13 cellular contexts compared by ENCODE assay signal in the genomic region with DNA sequence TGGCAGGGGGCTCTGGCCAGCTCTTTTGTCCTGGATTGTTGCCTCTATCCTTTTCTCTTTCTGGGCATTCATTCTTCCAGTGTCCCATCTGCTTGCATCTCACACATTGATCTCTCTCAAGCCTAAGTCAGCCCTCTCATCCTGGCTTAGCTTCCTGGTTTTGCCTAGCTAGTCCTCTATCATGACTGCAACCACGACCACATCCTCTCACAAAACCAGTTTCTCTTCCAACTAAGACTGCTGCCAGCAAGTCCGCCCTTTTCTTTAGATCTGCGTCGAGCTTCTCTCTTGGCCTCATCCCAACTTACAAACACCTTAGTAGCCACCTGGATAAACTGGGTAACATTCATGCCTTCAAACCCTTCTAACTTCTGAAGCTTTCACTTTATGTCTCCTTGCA.
DNase-seq lines count a peak whose midpoint lies in the region; ATAC-seq and TF ChIP-seq lines count a peak whose summit lies in the region.
"Had no signal": no experiment of that assay in that cellular context is flagged by ENCODE, and none has a peak within 500 bp of the region (broad histone marks: within the 10 kb centered on the region; RNA-seq: fewer than 3 reads in every experiment).

No MANE protein-coding gene starts in this region.

- ATAC-seq in GM21786 (IDR thresholded peaks at IDR 0.05; ENCODE audit: unreplicated experiment) (peak; percentile 69), psoas muscle (no peak), GM21381 (IDR thresholded peaks at IDR 0.05; ENCODE audit: unreplicated experiment) (no peak)
- ATAC-seq: activated T-helper 17 cell treated with anti-CD3 and anti-CD28 coated beads, Interleukin-2, amount 50 U/mL, for 72 hours; HCT116; T-helper 17 cell had no signal

- no peak overlapping the region for H3K4me2 ChIP-seq in trophoblast cell (ENCODE audit: low read length)

- BruUV-seq in MCF 10A (replicated peaks; lab: Mats Ljungman, UMichigan): no TSS peak

- H3K79me2 ChIP-seq in trophoblast cell (ENCODE audit: control insufficient read depth, insufficient read depth, low read length, poor library complexity): no peaks in the 10 kb centered on the region

- H3K9me3 ChIP-seq in trophoblast cell (ENCODE audit: insufficient read depth, low read depth, low read length): no peaks in the 10 kb centered on the region
- no peaks in the 10 kb centered on the region for H3K9me3 ChIP-seq in psoas muscle

- H3K4me1 Mint-ChIP-seq in activated CD4-positive, alpha-beta memory T cell treated with anti-CD3 and anti-CD28 coated beads, Interleukin-2, amount 10 ng/mL, durations not matched to agents 7 days and 5 days: peaks cover 7% of the 10 kb centered on the region
- H3K4me1 Mint-ChIP-seq in activated CD4-positive, alpha-beta memory T cell treated with anti-CD3 and anti-CD28 coated beads for 36 hours (ENCODE audit: low read depth): no peaks in the 10 kb centered on the region
- peaks cover 13% of the 10 kb centered on the region for H3K4me1 Mint-ChIP-seq in MCF 10A (ENCODE audit: insufficient read depth, unreplicated experiment)
- H3K4me1 Mint-ChIP-seq: T-helper 17 cell had no signal

- H2AFZ ChIP-seq in trophoblast cell (ENCODE audit: insufficient read depth, low read length, poor library complexity): no peak overlapping the region

- peak; percentile 17 for DNase-seq in activated CD4-positive, alpha-beta memory T cell treated with anti-CD3 and anti-CD28 coated beads, Interleukin-2, amount 10 ng/mL, durations not matched to agents 7 days and 5 days
- DNase-seq in activated CD4-positive, alpha-beta memory T cell treated with anti-CD3 and anti-CD28 coated beads for 36 hours: no peak
- DNase-seq in HT1080 (ENCODE audit: low read depth): peak; percentile 40
- no peak for DNase-seq in trophoblast cell
- DNase-seq in psoas muscle: no peak
- no peak for DNase-seq in MCF 10A (ENCODE audit: unreplicated experiment)
- DNase-seq: NCI-H526 treated with DMSO at 0.1 percent for 48 hours; stimulated activated naive B cell treated with anti-CD40 and anti-IgM and Interleukin-4, amounts not matched to agents 10 μg/mL and 1 μg/mL and 100 μg/mL, for 72 hours; T-helper 17 cell had no signal

- peaks cover 3% of the 10 kb centered on the region for H3K9me3 Mint-ChIP-seq in activated CD4-positive, alpha-beta memory T cell treated with anti-CD3 and anti-CD28 coated beads, Interleukin-2, amount 10 ng/mL, durations not matched to agents 7 days and 5 days
- no peaks in the 10 kb centered on the region for H3K9me3 Mint-ChIP-seq in activated CD4-positive, alpha-beta memory T cell treated with anti-CD3 and anti-CD28 coated beads for 36 hours
- no peaks in the 10 kb centered on the region for H3K9me3 Mint-ChIP-seq in MCF 10A (ENCODE audit: unreplicated experiment)

- TF ChIP-seq CTCF in psoas muscle (IDR thresholded peaks at IDR 0.05): no peak
- no peak for TF ChIP-seq CTCF in MCF 10A (IDR thresholded peaks at IDR 0.05; ENCODE audit: unreplicated experiment)

- H3K14ac ChIP-seq in trophoblast cell (ENCODE audit: low read length): peak overlapping the region; percentile 12

- no peak overlapping the region for H2AK5ac ChIP-seq in trophoblast cell (ENCODE audit: low read length)

- H3K36me3 ChIP-seq in trophoblast cell (ENCODE audit: control insufficient read depth in 1 of 2, insufficient read depth in 2 of 2, low read length in 2 of 2) (no peaks in the 10 kb centered on the region), psoas muscle (ENCODE audit: insufficient read depth in 1 of 2, low read depth in 1 of 2) (no peaks in the 10 kb centered on the region)

- no peak overlapping the region for H3K4ac ChIP-seq in trophoblast cell (ENCODE audit: low read depth, low read length)

- no peak overlapping the region for H4K12ac ChIP-seq in trophoblast cell (ENCODE audit: low read depth, low read length)

- no peaks in the 10 kb centered on the region for H3K36me3 Mint-ChIP-seq in activated CD4-positive, alpha-beta memory T cell treated with anti-CD3 and anti-CD28 coated beads, Interleukin-2, amount 10 ng/mL, durations not matched to agents 7 days and 5 days (ENCODE audit: low read depth)
- H3K36me3 Mint-ChIP-seq in activated CD4-positive, alpha-beta memory T cell treated with anti-CD3 and anti-CD28 coated beads for 36 hours: no peaks in the 10 kb centered on the region
- no peaks in the 10 kb centered on the region for H3K36me3 Mint-ChIP-seq in MCF 10A (ENCODE audit: insufficient read depth, unreplicated experiment)
- H3K36me3 Mint-ChIP-seq: stimulated activated naive B cell treated with anti-CD40 and anti-IgM and Interleukin-4, amounts not matched to agents 10 μg/mL and 1 μg/mL and 100 μg/mL, for 72 hours had no signal

- peaks cover 17% of the 10 kb centered on the region for H3K79me1 ChIP-seq in trophoblast cell (ENCODE audit: low read length)

- no peak overlapping the region for H2BK120ac ChIP-seq in trophoblast cell (ENCODE audit: insufficient read depth, low read length, poor library complexity)

- no peak overlapping the region for H3K23ac ChIP-seq in trophoblast cell (ENCODE audit: low read length)

- no peaks in the 10 kb centered on the region for H3K27me3 Mint-ChIP-seq in activated CD4-positive, alpha-beta memory T cell treated with anti-CD3 and anti-CD28 coated beads, Interleukin-2, amount 10 ng/mL, durations not matched to agents 7 days and 5 days
- H3K27me3 Mint-ChIP-seq in activated CD4-positive, alpha-beta memory T cell treated with anti-CD3 and anti-CD28 coated beads for 36 hours: no peaks in the 10 kb centered on the region
- no peaks in the 10 kb centered on the region for H3K27me3 Mint-ChIP-seq in MCF 10A (ENCODE audit: insufficient read depth, unreplicated experiment)
- H3K27me3 Mint-ChIP-seq: T-helper 17 cell had no signal

- no peak overlapping the region for H4K8ac ChIP-seq in trophoblast cell (ENCODE audit: low read depth, low read length)

- no peak overlapping the region for H3K18ac ChIP-seq in trophoblast cell (ENCODE audit: low read length)

- H3K27ac Mint-ChIP-seq in activated CD4-positive, alpha-beta memory T cell treated with anti-CD3 and anti-CD28 coated beads, Interleukin-2, amount 10 ng/mL, durations not matched to agents 7 days and 5 days: no peak overlapping the region
- H3K27ac Mint-ChIP-seq in activated CD4-positive, alpha-beta memory T cell treated with anti-CD3 and anti-CD28 coated beads for 36 hours: no peak overlapping the region
- no peak overlapping the region for H3K27ac Mint-ChIP-seq in MCF 10A (ENCODE audit: low read depth, unreplicated experiment)
- H3K27ac Mint-ChIP-seq: activated T-helper 17 cell treated with anti-CD3 and anti-CD28 coated beads, Interleukin-2, amount 50 U/mL, for 72 hours; stimulated activated naive B cell treated with anti-CD40 and anti-IgM and Interleukin-4, amounts not matched to agents 10 μg/mL and 1 μg/mL and 100 μg/mL, for 72 hours; T-helper 17 cell had no signal

- peaks cover 21 to 22% of the 10 kb centered on the region in 2 experiments for H3K4me1 ChIP-seq in trophoblast cell (ENCODE audit: control insufficient read depth in 1 of 2, insufficient read depth in 2 of 2, low read length in 2 of 2)
- H3K4me1 ChIP-seq in psoas muscle: no peaks in the 10 kb centered on the region

- H3K4me3 ChIP-seq in trophoblast cell (ENCODE audit: low read depth, low read length) (no peak overlapping the region), psoas muscle (no peak overlapping the region)

- no CpG with 5 or more reads among the region's 4 CpGs for WGBS in trophoblast cell (ENCODE audit: extremely low coverage, insufficient coverage, insufficient read length)
- WGBS in psoas muscle, 3 donors: 74 to 79% (median 74%) methylated on average over 4 of the region's 4 CpGs

- POLR2A ChIA-PET in activated CD4-positive, alpha-beta memory T cell treated with anti-CD3 and anti-CD28 coated beads, Interleukin-2, amount 10 ng/mL, durations not matched to agents 7 days and 5 days (lab: Charles Lee): no interaction called here
- POLR2A ChIA-PET in activated CD4-positive, alpha-beta memory T cell treated with anti-CD3 and anti-CD28 coated beads for 36 hours (lab: Charles Lee): no interaction called here
- POLR2A ChIA-PET in MCF 10A (lab: Yijun Ruan, JAX): interaction anchor here (0.6 kb wide), 1 partner anchor 1608 kb away, joined by 5 read pairs; no protein-coding TSS in a partner anchor

- no peak overlapping the region for H3K9ac ChIP-seq in trophoblast cell (ENCODE audit: low read length)

- intact Hi-C loops in activated CD4-positive, alpha-beta memory T cell treated with anti-CD3 and anti-CD28 coated beads for 36 hours (cut with micrococcal nuclease): no loop called here
- intact Hi-C loops in psoas muscle (cut with DNase I): no loop called here
- intact Hi-C loops in MCF 10A (cut with micrococcal nuclease): no loop called here

- no peak overlapping the region for H2BK12ac ChIP-seq in trophoblast cell (ENCODE audit: low read length)

- no peak overlapping the region for H2BK5ac ChIP-seq in trophoblast cell (ENCODE audit: low read depth, low read length, poor library complexity)

- CTCF ChIA-PET in activated CD4-positive, alpha-beta memory T cell treated with anti-CD3 and anti-CD28 coated beads, Interleukin-2, amount 10 ng/mL, durations not matched to agents 7 days and 5 days (lab: Charles Lee): no interaction called here
- CTCF ChIA-PET in activated CD4-positive, alpha-beta memory T cell treated with anti-CD3 and anti-CD28 coated beads for 36 hours (lab: Charles Lee): no interaction called here
- CTCF ChIA-PET in MCF 10A (lab: Yijun Ruan, JAX): no interaction called here

- no peak overlapping the region for H3K4me3 Mint-ChIP-seq in activated CD4-positive, alpha-beta memory T cell treated with anti-CD3 and anti-CD28 coated beads, Interleukin-2, amount 10 ng/mL, durations not matched to agents 7 days and 5 days
- no peak overlapping the region for H3K4me3 Mint-ChIP-seq in activated CD4-positive, alpha-beta memory T cell treated with anti-CD3 and anti-CD28 coated beads for 36 hours
- no peak overlapping the region for H3K4me3 Mint-ChIP-seq in MCF 10A (ENCODE audit: unreplicated experiment)
- H3K4me3 Mint-ChIP-seq: activated T-helper 17 cell treated with anti-CD3 and anti-CD28 coated beads, Interleukin-2, amount 50 U/mL, for 72 hours; stimulated activated naive B cell treated with anti-CD40 and anti-IgM and Interleukin-4, amounts not matched to agents 10 μg/mL and 1 μg/mL and 100 μg/mL, for 72 hours; T-helper 17 cell had no signal

- H3K27me3 ChIP-seq in trophoblast cell (ENCODE audit: insufficient read depth, low read length) (no peaks in the 10 kb centered on the region), psoas muscle (ENCODE audit: insufficient read depth in 3 of 3, low read length in 2 of 3) (no peaks in the 10 kb centered on the region)

- no peak overlapping the region for H3K27ac ChIP-seq in trophoblast cell (ENCODE audit: low read depth, low read length)
- no peak overlapping the region for H3K27ac ChIP-seq in psoas muscle

- no peak overlapping the region for H4K91ac ChIP-seq in trophoblast cell (ENCODE audit: low read depth, low read length)

Comparison
In these comparisons a context has a peak if more than half of its experiments do, and no peak if none do; other contexts are left out.
1. DNase-seq: peak in activated CD4-positive, alpha-beta memory T cell treated with anti-CD3 and anti-CD28 coated beads, Interleukin-2, amount 10 ng/mL, durations not matched to agents 7 days and 5 days (single experiment) and HT1080 (single experiment); none in activated CD4-positive, alpha-beta memory T cell treated with anti-CD3 and anti-CD28 coated beads for 36 hours (single experiment), trophoblast cell (0 of 2), psoas muscle (0 of 2) and MCF 10A (single experiment).